Comparison of ENCODE assay signal across 28 cellular contexts in genomic region chr17:44389281-44389680, GRCh38. TPM values are rescaled to one million over a fixed set of nuclear protein-coding genes. Genes with fewer than 3 reads are reported as not detected.
DNase-seq lines count a peak whose midpoint lies in the region; ATAC-seq and TF ChIP-seq lines count a peak whose summit lies in the region.
"Had no signal": no experiment of that assay in that cellular context is flagged by ENCODE, and none has a peak within 500 bp of the region (broad histone marks: within the 10 kb centered on the region; RNA-seq: fewer than 3 reads in every experiment).

Gene ITGA2B (minus strand): TSS chr17:44389649. CDS start chr17:44389473, 176 bp downstream.

- H3K9me2 ChIP-seq in GM23338 (ENCODE audit: insufficient read depth) = 0 out of 2 replicates have a peak, but pooled peaks cover 8% of the 10 kb centered on the region

- no peaks in the 10 kb centered on the region for H3K36me3 ChIP-seq in BLaER1
- H3K36me3 ChIP-seq in GM23338 (ENCODE audit: insufficient read depth) = no peaks in the 10 kb centered on the region
- H3K36me3 ChIP-seq: lower lobe of right lung, neural progenitor cell had no signal

- H4K20me1 ChIP-seq in BLaER1 (no peaks in the 10 kb centered on the region), GM23338 (replicated peaks; ENCODE audit: insufficient read depth) (no peaks in the 10 kb centered on the region)

- no peak for TF ChIP-seq CTCF in GM23338 (conservative IDR thresholded peaks at IDR 0.05; ENCODE audit: low read depth in 2 of 2)
- TF ChIP-seq CTCF in chondrocyte (IDR thresholded peaks at IDR 0.05) = no peak

- ATAC-seq in GM23338 (no peak), T-helper 17 cell (no peak), GM21717 (IDR thresholded peaks at IDR 0.05; ENCODE audit: unreplicated experiment) (no peak)
- ATAC-seq in natural killer cell treated with Interleukin-12 subunit alpha and Interleukin-12 subunit beta and Interleukin-15 and Interleukin-18, amount 100 ng/mL, for 72 hours = peak in 1 of 2 donors; percentile 11
- ATAC-seq: activated T-cell treated with anti-CD3 and anti-CD28 coated beads, Interleukin-2, amount 50 U/mL, for 4 hours; lower lobe of right lung; right cardiac atrium; stimulated activated naive CD8-positive, alpha-beta T cell treated with anti-CD3 and anti-CD28 coated beads, Interleukin-15, Interleukin-2, amounts not matched to agents 100 U/mL and 50 U/mL, for 24 hours had no signal

- H3K27ac Mint-ChIP-seq in GM23338 (no peak within 1 kb of the TSS), chondrocyte (ENCODE audit: unreplicated experiment) (no peak within 1 kb of the TSS), T-helper 17 cell (no peak within 1 kb of the TSS)
- peak within 1 kb of the TSS; percentile 63 to 67 for H3K27ac Mint-ChIP-seq in natural killer cell treated with Interleukin-12 subunit alpha and Interleukin-12 subunit beta and Interleukin-15 and Interleukin-18, amount 100 ng/mL, for 72 hours
- H3K27ac Mint-ChIP-seq: neural progenitor cell; T-helper 1 cell treated with Interleukin-12 subunit alpha and Interleukin-12 subunit beta and Interleukin-4 antibody, amounts not matched to agents 30 μg/mL and 1 μg/mL, for 36 hours had no signal

- H3K36me3 Mint-ChIP-seq in GM23338 (ENCODE audit: low read depth) (no peaks in the 10 kb centered on the region), chondrocyte (ENCODE audit: low read depth) (peaks cover 1% of the 10 kb centered on the region), T-helper 17 cell (ENCODE audit: low read depth) (no peaks in the 10 kb centered on the region)
- no peaks in the 10 kb centered on the region for H3K36me3 Mint-ChIP-seq in natural killer cell treated with Interleukin-12 subunit alpha and Interleukin-12 subunit beta and Interleukin-15 and Interleukin-18, amount 100 ng/mL, for 72 hours
- H3K36me3 Mint-ChIP-seq: neural progenitor cell had no signal

- H3K27ac ChIP-seq in BLaER1 (no peak within 1 kb of the TSS), GM23338 (ENCODE audit: low read depth) (no peak within 1 kb of the TSS)
- H3K27ac ChIP-seq: C4-2B, lower lobe of right lung, neural progenitor cell, RWPE1, SK-N-MC had no signal

- H3K4me2 ChIP-seq in BLaER1 = peak within 1 kb of the TSS; percentile 49
- H3K4me2 ChIP-seq in GM23338 = no peak within 1 kb of the TSS
- H3K4me2 ChIP-seq: neural progenitor cell had no signal

- H3K27me3 Mint-ChIP-seq in GM23338 (ENCODE audit: insufficient read depth, low read depth, poor library complexity) (peaks cover 31% of the 10 kb centered on the region), chondrocyte (ENCODE audit: low read depth) (no peaks in the 10 kb centered on the region), T-helper 17 cell (peaks cover 10% of the 10 kb centered on the region)
- peaks cover 0 to 5% of the 10 kb centered on the region in 2 donors for H3K27me3 Mint-ChIP-seq in natural killer cell treated with Interleukin-12 subunit alpha and Interleukin-12 subunit beta and Interleukin-15 and Interleukin-18, amount 100 ng/mL, for 72 hours

- no peak for DNase-seq in GM23338 (ENCODE audit: low spot score)
- DNase-seq in chondrocyte (ENCODE audit: low spot score) = peak; percentile 50
- DNase-seq in natural killer cell treated with Interleukin-12 subunit alpha and Interleukin-12 subunit beta and Interleukin-15 and Interleukin-18, amount 100 ng/mL, for 72 hours (ENCODE audit: low spot score) = no peak
- no peak for DNase-seq in T-helper 17 cell
- no peak for DNase-seq in DMS153 treated with DMSO at 0.1 percent for 48 hours (lab: John Stamatoyannopoulos, UW; ENCODE audit: unreplicated experiment)
- DNase-seq: activated CD4-positive, alpha-beta T cell treated with anti-CD3 and anti-CD28 coated beads for 4 hours; activated naive CD4-positive, alpha-beta T cell treated with Interleukin-2 at 50 U/mL for 16 hours; activated T-cell treated with anti-CD3 and anti-CD28 coated beads, Interleukin-2, amount 50 U/mL, for 4 hours; amygdala; Calu3; effector CD8-positive, alpha-beta T cell; kidney glomerular epithelial cell; lower lobe of right lung; NCI-H1417 treated with DMSO at 0.1 percent for 48 hours; NCI-H2081; NCI-H345; NCI-H774; right cardiac atrium; stimulated activated CD4-positive, alpha-beta T cell treated with anti-CD3 and anti-CD28 coated beads, Interleukin-4, amount 100 ng/mL, for 4 hours; stimulated activated naive CD8-positive, alpha-beta T cell treated with anti-CD3 and anti-CD28 coated beads, Interleukin-15, Interleukin-2, amounts not matched to agents 100 U/mL and 50 U/mL, for 24 hours had no signal

- H3K9ac ChIP-seq in BLaER1 = no peak within 1 kb of the TSS
- H3K9ac ChIP-seq: neural progenitor cell had no signal

- H3K4me3 ChIP-seq in BLaER1 (no peak within 1 kb of the TSS), GM23338 (no peak within 1 kb of the TSS)
- H3K4me3 ChIP-seq: lower lobe of right lung, neural progenitor cell, SK-N-MC had no signal

- H3F3A ChIP-seq in GM23338 (replicated peaks; ENCODE audit: low read depth) = 0 out of 2 replicates have a peak, but pooled peaks cover 7% of the 10 kb centered on the region

- H3K79me2 ChIP-seq in GM23338 (replicated peaks; ENCODE audit: insufficient read depth) = no peaks in the 10 kb centered on the region

- no peak within 1 kb of the TSS for H3K4me3 Mint-ChIP-seq in GM23338
- H3K4me3 Mint-ChIP-seq in chondrocyte (ENCODE audit: unreplicated experiment) = no peak within 1 kb of the TSS
- peak within 1 kb of the TSS; percentile 69 for H3K4me3 Mint-ChIP-seq in natural killer cell treated with Interleukin-12 subunit alpha and Interleukin-12 subunit beta and Interleukin-15 and Interleukin-18, amount 100 ng/mL, for 72 hours
- no peak within 1 kb of the TSS for H3K4me3 Mint-ChIP-seq in T-helper 17 cell
- H3K4me3 Mint-ChIP-seq: activated T-cell treated with anti-CD3 and anti-CD28 coated beads, Interleukin-2, amount 50 U/mL, for 4 hours; neural progenitor cell; T-helper 1 cell treated with Interleukin-12 subunit alpha and Interleukin-12 subunit beta and Interleukin-4 antibody, amounts not matched to agents 30 μg/mL and 1 μg/mL, for 36 hours had no signal

- H3K4me1 ChIP-seq in BLaER1 = peaks cover 37% of the 10 kb centered on the region
- H3K4me1 ChIP-seq in GM23338 (ENCODE audit: insufficient read depth) = peaks cover 14% of the 10 kb centered on the region

- H3K9me3 ChIP-seq in BLaER1 = no peaks in the 10 kb centered on the region
- no peaks in the 10 kb centered on the region for H3K9me3 ChIP-seq in T-helper 17 cell (ENCODE audit: control insufficient read depth, low read length, poor library complexity, severe bottlenecking)
- H3K9me3 ChIP-seq: lower lobe of right lung had no signal

- H3K9me3 Mint-ChIP-seq in GM23338 = no peaks in the 10 kb centered on the region
- no peaks in the 10 kb centered on the region for H3K9me3 Mint-ChIP-seq in chondrocyte (ENCODE audit: low read depth)
- H3K9me3 Mint-ChIP-seq in natural killer cell treated with Interleukin-12 subunit alpha and Interleukin-12 subunit beta and Interleukin-15 and Interleukin-18, amount 100 ng/mL, for 72 hours = no peaks in the 10 kb centered on the region
- H3K9me3 Mint-ChIP-seq: activated T-cell treated with anti-CD3 and anti-CD28 coated beads, Interleukin-2, amount 50 U/mL, for 4 hours; T-helper 1 cell treated with Interleukin-12 subunit alpha and Interleukin-12 subunit beta and Interleukin-4 antibody, amounts not matched to agents 30 μg/mL and 1 μg/mL, for 36 hours had no signal

- H3K4me1 Mint-ChIP-seq in GM23338 = peaks cover 18% of the 10 kb centered on the region; the same call in 2 of the 3 replicates
- H3K4me1 Mint-ChIP-seq in chondrocyte (ENCODE audit: low read depth) = peaks cover 10% of the 10 kb centered on the region
- peaks cover 19 to 24% of the 10 kb centered on the region in 2 donors for H3K4me1 Mint-ChIP-seq in natural killer cell treated with Interleukin-12 subunit alpha and Interleukin-12 subunit beta and Interleukin-15 and Interleukin-18, amount 100 ng/mL, for 72 hours (ENCODE audit: low read depth in 2 of 2)
- peaks cover 16% of the 10 kb centered on the region for H3K4me1 Mint-ChIP-seq in T-helper 17 cell

- no peak within 1 kb of the TSS for H2AFZ ChIP-seq in GM23338
- H2AFZ ChIP-seq: neural progenitor cell had no signal

- no peaks in the 10 kb centered on the region for H3K27me3 ChIP-seq in BLaER1
- H3K27me3 ChIP-seq in GM23338 (ENCODE audit: insufficient read depth) = peaks cover 29% of the 10 kb centered on the region

TF ChIP-seq in GM23338, 12 proteins besides CTCF, POLR2A, EP300 and RAD21 (continues in another document):
- TF ChIP-seq EZH2 (IDR thresholded peaks at IDR 0.05; ENCODE audit: low read depth, unreplicated experiment) (no peak), ZNF331 (CRISPR knock-in tag; IDR thresholded peaks at IDR 0.05; ENCODE audit: low read depth) (no peak), ETS1 (IDR thresholded peaks at IDR 0.05) (no peak), CREB1 (CRISPR knock-in tag; IDR thresholded peaks at IDR 0.05; ENCODE audit: low read depth) (no peak), JUNB (IDR thresholded peaks at IDR 0.05; ENCODE audit: unreplicated experiment) (no peak)

RNA-seq across cellular contexts. Expression of gene ITGA2B, which starts in this region (rescaled TPM):
- total RNA-seq in GM23338 (2014; rRNA removed; shearing (Covaris generic)) = 9.6 and 13.3 TPM in 2 replicates
- 7.8 and 13.9 TPM in 2 replicates for polyA plus RNA-seq in GM23338 (2016; fragmentation: Nextera tagmentation; extraction: Ambion mirVana)
- total RNA-seq in chondrocyte = 1.7 to 2.2 TPM (median 2.0 TPM) in 3 replicates
- 1 to 10 TPM; 1.8 to 6.8 TPM for total RNA-seq in natural killer cell treated with Interleukin-12 subunit alpha and Interleukin-12 subunit beta and Interleukin-15 and Interleukin-18, amount 100 ng/mL, for 72 hours
- total RNA-seq in T-helper 17 cell = 100 to 1,000 TPM in 1 of 2 donors, 1 to 10 TPM in 1; 8.9 to 297 TPM
- total RNA-seq: HT1080 had no signal

Comparison
In these comparisons a context has a peak if more than half of its experiments do, and no peak if none do; other contexts are left out.
1. H3K27ac Mint-ChIP-seq: peak in natural killer cell treated with Interleukin-12 subunit alpha and Interleukin-12 subunit beta and Interleukin-15 and Interleukin-18, amount 100 ng/mL, for 72 hours (2 of 2); none in GM23338 (single experiment), chondrocyte (single experiment) and T-helper 17 cell (single experiment).